9 cellular contexts compared by ENCODE assay signal in the genomic region with DNA sequence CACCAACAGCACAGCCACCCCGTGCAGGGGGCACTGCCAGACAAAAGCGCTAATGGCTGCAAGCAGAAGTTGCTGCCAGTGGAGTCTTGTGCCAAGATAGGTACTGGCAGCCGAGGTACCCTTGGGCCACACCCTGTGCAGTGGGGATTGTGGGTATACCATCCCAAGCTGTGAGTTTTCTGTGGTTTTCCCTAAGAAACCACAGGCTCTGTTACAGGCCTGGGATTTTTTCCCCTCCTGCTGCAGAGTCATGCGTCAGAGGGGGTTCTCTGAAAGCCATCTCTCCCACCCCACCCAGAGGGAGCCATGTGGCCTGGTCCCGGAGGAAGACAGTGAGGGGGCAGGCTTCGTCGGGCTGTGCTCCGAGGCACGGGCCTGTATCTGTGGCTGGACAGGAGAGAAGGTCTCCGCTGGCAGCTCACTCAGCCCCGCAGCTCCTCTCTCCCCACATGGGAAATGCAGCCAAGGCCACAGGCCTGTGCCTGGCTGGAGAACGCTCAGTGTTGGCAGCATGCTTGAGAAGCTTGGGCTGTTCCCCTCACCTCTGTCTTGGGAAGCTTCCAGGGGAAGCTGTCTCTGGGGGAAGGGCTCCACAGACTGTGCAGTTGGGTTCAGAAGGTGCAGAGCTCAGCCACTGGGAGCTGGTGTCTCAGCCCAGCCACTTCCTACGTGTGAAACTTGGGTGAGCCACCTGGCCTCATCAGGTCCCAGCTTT. TPM values are rescaled to one million over a fixed set of nuclear protein-coding genes. Genes with fewer than 3 reads are reported as not detected.
DNase-seq lines count a peak whose midpoint lies in the region; ATAC-seq, FAIRE-seq and TF ChIP-seq lines count a peak whose summit lies in the region.
"Had no signal": no experiment of that assay in that cellular context is flagged by ENCODE, and none has a peak within 500 bp of the region (broad histone marks: within the 10 kb centered on the region; RNA-seq: fewer than 3 reads in every experiment).

No MANE protein-coding gene starts in this region.

- TF ChIP-seq CTCF in DND-41 (IDR thresholded peaks at IDR 0.05; ENCODE audit: borderline replicate concordance, extremely low read depth, low read length, poor library complexity, severe bottlenecking): no peak
- no peak for TF ChIP-seq CTCF in fibroblast of mammary gland (conservative IDR thresholded peaks at IDR 0.05; ENCODE audit: control insufficient read depth, insufficient read depth, low read depth, low read length)
- TF ChIP-seq CTCF in pancreas (IDR thresholded peaks at IDR 0.05): no peak
- TF ChIP-seq CTCF in stomach (IDR thresholded peaks at IDR 0.05): no peak
- TF ChIP-seq CTCF in kidney (IDR thresholded peaks at IDR 0.05; ENCODE audit: borderline replicate concordance, extremely low read depth, insufficient read depth): no peak

- 18 to 23% methylated on average over 13 of the region's 13 CpGs for WGBS in pancreas, 2 donors
- WGBS in stomach, 5 donors: 32 to 61% (median 43%) methylated on average over 11 to 13 of the region's 13 CpGs

- H3K9me3 ChIP-seq in DND-41 (ENCODE audit: insufficient read depth, low read length, severe bottlenecking) (no peaks in the 10 kb centered on the region), NT2/D1 (ENCODE audit: insufficient read depth, low read length) (no peaks in the 10 kb centered on the region), pancreas (no peaks in the 10 kb centered on the region), stomach (no peaks in the 10 kb centered on the region), kidney (ENCODE audit: control insufficient read depth in 1 of 2, low read length in 2 of 2) (no peaks in the 10 kb centered on the region)

- no peak overlapping the region for H3K9ac ChIP-seq in DND-41 (ENCODE audit: low read depth, low read length)
- peak overlapping the region; percentile 18 for H3K9ac ChIP-seq in NT2/D1 (ENCODE audit: insufficient read length, low read depth)
- H3K9ac ChIP-seq in kidney (ENCODE audit: low read length in 2 of 2): no peak overlapping the region

- H3K4me2 ChIP-seq in DND-41 (ENCODE audit: insufficient read depth, low read length): no peak overlapping the region

- H2AFZ ChIP-seq in DND-41 (ENCODE audit: low read depth, low read length): no peak overlapping the region

- FAIRE-seq in pancreas (lab: Jason Lieb, UNC) (no peak), kidney (lab: Jason Lieb, UNC) (no peak)

- no peak overlapping the region for H3K4me3 ChIP-seq in DND-41 (ENCODE audit: low read depth in 1 of 2, low read length in 2 of 2)
- H3K4me3 ChIP-seq in NT2/D1 (ENCODE audit: insufficient read length, low read depth): no peak overlapping the region
- H3K4me3 ChIP-seq in fibroblast of mammary gland (ENCODE audit: control insufficient read depth, low read depth, low read length): no peak overlapping the region
- H3K4me3 ChIP-seq in pancreas: no peak overlapping the region
- no peak overlapping the region for H3K4me3 ChIP-seq in stomach
- H3K4me3 ChIP-seq in kidney (ENCODE audit: low read length in 2 of 2): no peak overlapping the region

- intact Hi-C loops in pancreas (cut with DNase I): no loop called here
- intact Hi-C loops in stomach (cut with DNase I; ENCODE audit: low total_unique reads): no loop called here
- intact Hi-C loops in kidney (cut with DNase I): no loop called here

- H3K27ac ChIP-seq in DND-41 (ENCODE audit: low read length) (no peak overlapping the region), pancreas (peak overlapping the region; percentile 11 to 75 (median 56)), stomach (peak overlapping the region in 2 of 5 donors; percentile 35 to 58), kidney (ENCODE audit: low read depth in 2 of 2, low read length in 2 of 2) (no peak overlapping the region)

- DNase-seq in DND-41 (no peak), NT2/D1 (ENCODE audit: low read depth, low spot score) (no peak), fibroblast of mammary gland (ENCODE audit: low read depth) (peak; percentile 79), pancreas (peak; percentile 76 to 95 (median 88)), stomach (no peak), iPS-NIHi11 (ENCODE audit: low spot score) (no peak), kidney (no peak)
- DNase-seq in stimulated activated naive CD4-positive, alpha-beta T cell treated with Interleukin-2 at 50 U/mL for 16 hours (lab: John Stamatoyannopoulos, UW): no peak
- DNase-seq: H9 had no signal

- ATAC-seq in DND-41 (ENCODE audit: insufficient read depth, low read depth) (peak; percentile 39), pancreas (peak; percentile 93 to 98 (median 94))

- no peaks in the 10 kb centered on the region for H3K79me2 ChIP-seq in DND-41 (ENCODE audit: insufficient read depth, low read length)

- TF ChIP-seq POLR2A in stomach (IDR thresholded peaks at IDR 0.05): no peak

- no peak for TF ChIP-seq EP300 in stomach (IDR thresholded peaks at IDR 0.05)

- H3K27me3 ChIP-seq in DND-41 (ENCODE audit: insufficient read depth, low read length, poor library complexity) (peaks cover 8% of the 10 kb centered on the region), NT2/D1 (ENCODE audit: insufficient read depth, insufficient read length) (no peaks in the 10 kb centered on the region), pancreas (no peaks in the 10 kb centered on the region), stomach (no peaks in the 10 kb centered on the region)

- no peaks in the 10 kb centered on the region for H3K4me1 ChIP-seq in DND-41 (ENCODE audit: insufficient read depth, low read length)
- H3K4me1 ChIP-seq in NT2/D1 (ENCODE audit: insufficient read depth, insufficient read length): peaks cover 16% of the 10 kb centered on the region
- H3K4me1 ChIP-seq in pancreas: peaks cover 14 to 18% (median 17%) of the 10 kb centered on the region in 3 donors
- peaks cover 0 to 12% (median 5%) of the 10 kb centered on the region in 4 donors for H3K4me1 ChIP-seq in stomach
- peaks cover 0 to 2% of the 10 kb centered on the region in 2 donors for H3K4me1 ChIP-seq in kidney (ENCODE audit: control insufficient read depth in 1 of 2, insufficient read depth in 1 of 2, low read depth in 1 of 2, low read length in 2 of 2)

- no peaks in the 10 kb centered on the region for H3K36me3 ChIP-seq in DND-41 (ENCODE audit: insufficient read depth, low read length)
- no peaks in the 10 kb centered on the region for H3K36me3 ChIP-seq in NT2/D1 (ENCODE audit: insufficient read depth, insufficient read length, low read length)
- H3K36me3 ChIP-seq in pancreas: no peaks in the 10 kb centered on the region
- H3K36me3 ChIP-seq in stomach: no peaks in the 10 kb centered on the region
- H3K36me3 ChIP-seq in kidney (ENCODE audit: control insufficient read depth in 1 of 2, insufficient read depth in 2 of 2, low read length in 2 of 2): no peaks in the 10 kb centered on the region

- no peaks in the 10 kb centered on the region for H4K20me1 ChIP-seq in DND-41 (ENCODE audit: insufficient read depth, low read length)

RNA-seq across cellular contexts. Expression of a gene that starts 42.5 kb away (rescaled TPM):
- under 1 TPM in 5 of 6 donors, not detected in 1; 0.08 to 0.55 (median 0.32) TPM for total RNA-seq in pancreas
- polyA plus RNA-seq in pancreas: under 1 TPM in 1 of 2 donors, not detected in 1; 0.05 TPM
- 1 to 10 TPM in 2 of 5 donors, not detected in 3; 4.9 to 6.1 TPM for total RNA-seq in stomach
- 1 to 10 TPM; 1.5 to 4.6 (median 2.2) TPM for polyA plus RNA-seq in stomach
- 0.35 TPM for total RNA-seq in kidney
- not detected for polyA plus RNA-seq in kidney (ENCODE audit: insufficient read depth, low read depth, low replicate concordance)

RNA-seq across cellular contexts. Expression of a gene that starts 54.0 kb away (rescaled TPM):
- total RNA-seq in pancreas (10 to 100 TPM in 3 of 6 donors, 1 to 10 TPM in 3; 4.7 to 19.5 (median 9.8) TPM), stomach (10 to 100 TPM in 3 of 5 donors, 1 to 10 TPM in 1, under 1 TPM in 1; 0.58 to 30.1 (median 18.5) TPM), kidney (37.7 TPM)
- polyA plus RNA-seq in pancreas (1 to 10 TPM; 1.5 to 7.1 TPM), stomach (1 to 10 TPM; 2.0 to 2.4 (median 2.1) TPM), kidney (ENCODE audit: insufficient read depth, low read depth, low replicate concordance) (8.2 TPM)

Comparison
In these comparisons a context has a peak if more than half of its experiments do, and no peak if none do; other contexts are left out.
1. DNase-seq: peak in fibroblast of mammary gland (single experiment) and pancreas (6 of 6); none in DND-41 (single experiment), NT2/D1 (single experiment), stomach (single experiment), stimulated activated naive CD4-positive, alpha-beta T cell treated with Interleukin-2 at 50 U/mL for 16 hours (single experiment), iPS-NIHi11 (single experiment) and kidney (single experiment).
2. H3K27ac ChIP-seq: peak in pancreas (4 of 4); none in DND-41 (single experiment) and kidney (0 of 2).